21 cellular contexts compared by ENCODE assay signal in genomic region chr7:13448243-13448642, GRCh38.
A peak's percentile ranks its signal among the peaks of the same experiment; 100 is the strongest.
DNase-seq lines count a peak whose midpoint lies in the region; ATAC-seq and TF ChIP-seq lines count a peak whose summit lies in the region.
"Had no signal": no experiment of that assay in that cellular context is flagged by ENCODE, and none has a peak within 500 bp of the region (broad histone marks: within the 10 kb centered on the region; RNA-seq: fewer than 3 reads in every experiment).

No MANE protein-coding gene starts in this region.

- no peak overlapping the region for H3K27ac Mint-ChIP-seq in stimulated activated memory B cell treated with anti-CD40 and anti-IgM and Interleukin-4, amounts not matched to agents 10 μg/mL and 1 μg/mL and 100 μg/mL, for 72 hours
- H3K27ac Mint-ChIP-seq: CD8-positive, alpha-beta T cell had no signal

- H3K27me3 Mint-ChIP-seq in stimulated activated memory B cell treated with anti-CD40 and anti-IgM and Interleukin-4, amounts not matched to agents 10 μg/mL and 1 μg/mL and 100 μg/mL, for 72 hours: no peaks in the 10 kb centered on the region

- DNase-seq in NOMO-1 treated with DMSO at 0.1 percent for 48 hours (lab: John Stamatoyannopoulos, UW; ENCODE audit: unreplicated experiment) (peak; percentile 8), NOMO-1 treated with dmso at 0.1 percent for 144 hours (lab: John Stamatoyannopoulos, UW; ENCODE audit: unreplicated experiment) (no peak), NAMALWA (ENCODE audit: low spot score) (peak; percentile 32), SKM-1 treated with dmso at 0.1 percent for 144 hours (lab: John Stamatoyannopoulos, UW; ENCODE audit: unreplicated experiment) (peak; percentile 24), activated gamma-delta T cell treated with Interleukin-2 at 50 U/mL for 16 hours (no peak), brain microvascular endothelial cell (no peak)
- DNase-seq: 8988T; Calu3; CD8-positive, alpha-beta T cell; DMS153; NCI-H1092; NCI-H1436; NCI-H187 treated with DMSO at 0.1 percent for 48 hours; NCI-H2227 treated with DMSO at 0.1 percent for 48 hours; NCI-H510A treated with DMSO at 0.1 percent for 48 hours; NCI-H748 treated with DMSO at 0.1 percent for 48 hours; SHP77; SK-N-SH had no signal

- H3K4me3 ChIP-seq in brain microvascular endothelial cell (ENCODE audit: low read depth, low read length): no peak overlapping the region
- H3K4me3 ChIP-seq: BLaER1 treated with 17β-estradiol and CSF1 and Interleukin-3, amounts not matched to agents 10 nM and 100 nM had no signal

- H3K27me3 ChIP-seq in brain microvascular endothelial cell (replicated peaks): no peaks in the 10 kb centered on the region
- H3K27me3 ChIP-seq: BLaER1 treated with 17β-estradiol and CSF1 and Interleukin-3, amounts not matched to agents 10 nM and 100 nM had no signal

- H3K36me3 ChIP-seq in brain microvascular endothelial cell (replicated peaks): no peaks in the 10 kb centered on the region
- H3K36me3 ChIP-seq: BLaER1 treated with 17β-estradiol and CSF1 and Interleukin-3, amounts not matched to agents 10 nM and 100 nM had no signal

- no peaks in the 10 kb centered on the region for H3K36me3 Mint-ChIP-seq in stimulated activated memory B cell treated with anti-CD40 and anti-IgM and Interleukin-4, amounts not matched to agents 10 μg/mL and 1 μg/mL and 100 μg/mL, for 72 hours
- H3K36me3 Mint-ChIP-seq: CD8-positive, alpha-beta T cell had no signal

- no peak overlapping the region for H3K27ac ChIP-seq in brain microvascular endothelial cell

- no peak overlapping the region for H3K4me3 Mint-ChIP-seq in stimulated activated memory B cell treated with anti-CD40 and anti-IgM and Interleukin-4, amounts not matched to agents 10 μg/mL and 1 μg/mL and 100 μg/mL, for 72 hours
- H3K4me3 Mint-ChIP-seq: CD8-positive, alpha-beta T cell had no signal

- ATAC-seq in stimulated activated memory B cell treated with anti-CD40 and anti-IgM and Interleukin-4, amounts not matched to agents 10 μg/mL and 1 μg/mL and 100 μg/mL, for 72 hours: peak; percentile 57
- ATAC-seq in HG02870 (IDR thresholded peaks at IDR 0.05; ENCODE audit: unreplicated experiment): no peak
- ATAC-seq: CD8-positive, alpha-beta T cell had no signal

- no peaks in the 10 kb centered on the region for H3K9me3 Mint-ChIP-seq in stimulated activated memory B cell treated with anti-CD40 and anti-IgM and Interleukin-4, amounts not matched to agents 10 μg/mL and 1 μg/mL and 100 μg/mL, for 72 hours

- in situ Hi-C loops in brain microvascular endothelial cell (cut with HindIII; ENCODE audit: low pct_ligation_motif_present, low sequenced_read_pairs): no loop called here

- no peaks in the 10 kb centered on the region for H3K4me1 Mint-ChIP-seq in stimulated activated memory B cell treated with anti-CD40 and anti-IgM and Interleukin-4, amounts not matched to agents 10 μg/mL and 1 μg/mL and 100 μg/mL, for 72 hours

- TF ChIP-seq CTCF in brain microvascular endothelial cell (IDR thresholded peaks at IDR 0.05; ENCODE audit: low read depth, low read length, missing control alignments): no peak

Comparison
In these comparisons a context has a peak if more than half of its experiments do, and no peak if none do; other contexts are left out.
1. DNase-seq: peak in NOMO-1 treated with DMSO at 0.1 percent for 48 hours (single experiment), NAMALWA (single experiment) and SKM-1 treated with dmso at 0.1 percent for 144 hours (single experiment); none in NOMO-1 treated with dmso at 0.1 percent for 144 hours (single experiment), activated gamma-delta T cell treated with Interleukin-2 at 50 U/mL for 16 hours (single experiment) and brain microvascular endothelial cell (single experiment).